ENCODE assay signal across 27 cellular contexts in genomic region chr11:67662142-67662805, GRCh38. TPM values are rescaled to one million over a fixed set of nuclear protein-coding genes. Genes with fewer than 3 reads are reported as not detected.
"Had no signal": no experiment of that assay in that cellular context is flagged by ENCODE, and none has a peak within 500 bp of the region (broad histone marks: within the 10 kb centered on the region; RNA-seq: fewer than 3 reads in every experiment).

No MANE protein-coding gene starts in this region.

- H3K4me1 ChIP-seq: breast epithelium had no signal

- H3K9me3 ChIP-seq: breast epithelium, SK-N-SH had no signal

- H3K27me3 ChIP-seq: breast epithelium, SJCRH30 had no signal

- H3K27me3 Mint-ChIP-seq: activated CD4-positive, alpha-beta T cell treated with anti-CD3 and anti-CD28 coated beads, Interleukin-2, amount 10 ng/mL, durations not matched to agents 24 days and 14 days; activated naive CD4-positive, alpha-beta T cell treated with anti-CD3 and anti-CD28 coated beads, Interleukin-2, amount 50 U/mL, for 24 hours had no signal

- ATAC-seq: activated T-cell treated with anti-CD3 and anti-CD28 coated beads, Interleukin-2, amount 50 U/mL, for 72 hours; Panc1; WTC11 had no signal

- H3K4me3 Mint-ChIP-seq: activated CD4-positive, alpha-beta T cell treated with anti-CD3 and anti-CD28 coated beads, Interleukin-2, amount 10 ng/mL, durations not matched to agents 24 days and 14 days; activated naive CD4-positive, alpha-beta T cell treated with anti-CD3 and anti-CD28 coated beads, Interleukin-2, amount 50 U/mL, for 24 hours; activated T-cell treated with anti-CD3 and anti-CD28 coated beads, Interleukin-2, amount 50 U/mL, for 72 hours; WTC11 had no signal

- DNase-seq: activated CD4-positive, alpha-beta T cell treated with anti-CD3 and anti-CD28 coated beads, Interleukin-2, amount 10 ng/mL, durations not matched to agents 24 days and 14 days; activated CD4-positive, alpha-beta T cell treated with anti-CD3 and anti-CD28 coated beads, Interleukin-2, amount 50 U/mL, for 48 hours; activated CD4-positive, CD25-positive, alpha-beta regulatory T cell treated with anti-CD3 and anti-CD28 coated beads, Interleukin-2, amount 50 U/mL, for 72 hours; activated CD8-positive, alpha-beta memory T cell treated with anti-CD3 and anti-CD28 coated beads, Interleukin-2, amount 50 U/mL, for 4 hours; activated T-cell treated with anti-CD3 and anti-CD28 coated beads, Interleukin-2, amount 50 U/mL, for 72 hours; aorta; caudate nucleus; Kasumi-1; NCI-H1105 treated with DMSO at 0.1 percent for 48 hours; NCI-H1436 treated with DMSO at 0.1 percent for 48 hours; NCI-H187; NCI-H2081; NCI-H510A treated with DMSO at 0.1 percent for 48 hours; NCI-H69; NK-92 treated with Interleukin-12 subunit alpha and Interleukin-12 subunit beta, amount 100 ng/mL, for 24 hours; OCI-M1; Right ventricle myocardium superior; SJCRH30; SK-N-SH; T-helper 1 cell had no signal

- H3K27ac ChIP-seq: breast epithelium, RWPE1, SJCRH30 had no signal

- H3K4me1 Mint-ChIP-seq: activated CD4-positive, alpha-beta T cell treated with anti-CD3 and anti-CD28 coated beads, Interleukin-2, amount 10 ng/mL, durations not matched to agents 24 days and 14 days; activated naive CD4-positive, alpha-beta T cell treated with anti-CD3 and anti-CD28 coated beads, Interleukin-2, amount 50 U/mL, for 24 hours; WTC11 had no signal

- H3K4me2 ChIP-seq: SK-N-SH had no signal

- H3K4me3 ChIP-seq: breast epithelium, SJCRH30 had no signal

- H3K36me3 ChIP-seq: breast epithelium, SJCRH30 had no signal

- H3K36me3 Mint-ChIP-seq: activated naive CD4-positive, alpha-beta T cell treated with anti-CD3 and anti-CD28 coated beads, Interleukin-2, amount 50 U/mL, for 24 hours had no signal

- H3K27ac Mint-ChIP-seq: activated CD4-positive, alpha-beta T cell treated with anti-CD3 and anti-CD28 coated beads, Interleukin-2, amount 10 ng/mL, durations not matched to agents 24 days and 14 days; activated naive CD4-positive, alpha-beta T cell treated with anti-CD3 and anti-CD28 coated beads, Interleukin-2, amount 50 U/mL, for 24 hours; activated T-cell treated with anti-CD3 and anti-CD28 coated beads, Interleukin-2, amount 50 U/mL, for 72 hours; WTC11 had no signal

- H3K9me3 Mint-ChIP-seq: activated CD4-positive, alpha-beta T cell treated with anti-CD3 and anti-CD28 coated beads, Interleukin-2, amount 10 ng/mL, durations not matched to agents 24 days and 14 days; activated naive CD4-positive, alpha-beta T cell treated with anti-CD3 and anti-CD28 coated beads, Interleukin-2, amount 50 U/mL, for 24 hours; activated T-cell treated with anti-CD3 and anti-CD28 coated beads, Interleukin-2, amount 50 U/mL, for 72 hours had no signal

RNA-seq across cellular contexts. Expression of gene ACY3, which starts 11.7 kb away (rescaled TPM):
- total RNA-seq: activated CD4-positive, alpha-beta T cell treated with anti-CD3 and anti-CD28 coated beads, Interleukin-2, amount 10 ng/mL, durations not matched to agents 24 days and 14 days; aorta; Right ventricle myocardium superior; WTC11 had no signal

RNA-seq across cellular contexts. Expression of gene ALDH3B2, which starts 12.1 kb away (rescaled TPM):
- total RNA-seq: activated CD4-positive, alpha-beta T cell treated with anti-CD3 and anti-CD28 coated beads, Interleukin-2, amount 10 ng/mL, durations not matched to agents 24 days and 14 days; activated CD8-positive, alpha-beta memory T cell treated with anti-CD3 and anti-CD28 coated beads for 36 hours; activated T-cell treated with anti-CD3 and anti-CD28 coated beads, Interleukin-2, amount 50 U/mL, for 72 hours; aorta; cerebellum; Right ventricle myocardium superior; SJCRH30 had no signal

RNA-seq across cellular contexts. Expression of gene TBX10, which starts 22.7 kb away (rescaled TPM):
- total RNA-seq: activated CD4-positive, alpha-beta T cell treated with anti-CD3 and anti-CD28 coated beads, Interleukin-2, amount 10 ng/mL, durations not matched to agents 24 days and 14 days; activated CD8-positive, alpha-beta memory T cell treated with anti-CD3 and anti-CD28 coated beads for 36 hours; activated T-cell treated with anti-CD3 and anti-CD28 coated beads, Interleukin-2, amount 50 U/mL, for 72 hours; aorta; breast epithelium; cerebellum; SJCRH30; WTC11 had no signal
